Comparison of ENCODE assay signal across 20 cellular contexts in the genomic region with DNA sequence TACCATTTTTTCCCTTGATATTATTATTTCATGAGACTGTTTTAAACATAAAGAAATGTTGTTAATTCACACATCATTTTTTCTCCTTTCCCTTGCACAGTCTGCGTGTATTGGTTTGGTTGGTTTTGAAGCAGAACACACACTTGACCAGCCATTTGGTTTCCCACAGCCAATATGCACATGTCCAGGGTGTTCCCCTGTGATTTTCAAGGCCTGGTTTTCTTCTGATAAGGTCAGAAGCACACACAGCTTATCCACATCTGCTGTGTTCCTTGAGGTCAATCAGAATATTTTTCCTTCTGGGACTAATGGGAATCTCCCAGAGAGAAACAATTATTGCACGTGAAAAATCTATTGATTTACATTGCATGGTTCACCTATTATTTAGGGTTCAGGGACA.
"Had no signal": no experiment of that assay in that cellular context is flagged by ENCODE, and none has a peak within 500 bp of the region (broad histone marks: within the 10 kb centered on the region; RNA-seq: fewer than 3 reads in every experiment).

No MANE protein-coding gene starts in this region.

- H3K9ac ChIP-seq: SK-N-SH had no signal

- H3K27ac ChIP-seq: HL-60, RWPE1 had no signal

- H3K4me2 ChIP-seq: SK-N-SH had no signal

- ATAC-seq: Panc1, PC-3 had no signal

- H3K9me3 ChIP-seq: SK-N-SH had no signal

- DNase-seq: KBM-7; MV-4-11; NCI-H1048; NCI-H1105; NCI-H1417; NCI-H1436 treated with DMSO at 0.1 percent for 48 hours; NCI-H1694; NCI-H187 treated with DMSO at 0.1 percent for 48 hours; NCI-H2029 treated with DMSO at 0.1 percent for 48 hours; NCI-H2227 treated with DMSO at 0.1 percent for 48 hours; NCI-H526 treated with DMSO at 0.1 percent for 48 hours; NCI-H774; NK-92 treated with Interleukin-12 subunit alpha and Interleukin-12 subunit beta, amount 100 ng/mL, for 24 hours; PC-3; SHP77; SK-N-SH; SW 1271 had no signal
